Comparison of ENCODE assay signal across 9 cellular contexts in genomic region chr1:27522148-27522859, GRCh38. TPM values are rescaled to one million over a fixed set of nuclear protein-coding genes. Genes with fewer than 3 reads are reported as not detected.
DNase-seq lines count a peak whose midpoint lies in the region; ATAC-seq, FAIRE-seq and TF ChIP-seq lines count a peak whose summit lies in the region.
"Had no signal": no experiment of that assay in that cellular context is flagged by ENCODE, and none has a peak within 500 bp of the region (broad histone marks: within the 10 kb centered on the region; RNA-seq: fewer than 3 reads in every experiment).

No MANE protein-coding gene starts in this region.

- H3K9me1 ChIP-seq in K562 (ENCODE audit: control insufficient read depth, insufficient read depth, low read length): peaks cover 4% of the 10 kb centered on the region

- H3K4me3 Mint-ChIP-seq in naive thymus-derived CD8-positive, alpha-beta T cell: peak overlapping the region; percentile 91 to 99 (median 96)

- H3K79me2 ChIP-seq in K562 (ENCODE audit: control insufficient read depth, insufficient read depth, low read length): peaks cover 22% of the 10 kb centered on the region

- H3K27ac Mint-ChIP-seq in naive thymus-derived CD8-positive, alpha-beta T cell: peak overlapping the region; percentile 94 to 99 (median 98)

- no peak for TF ChIP-seq POLR2A in K562 (conservative IDR thresholded peaks at IDR 0.05)
- TF ChIP-seq POLR2A in transverse colon (IDR thresholded peaks at IDR 0.05): no peak

- peak overlapping the region; percentile 39; the same call in 1 of the 2 replicates for H3K9ac ChIP-seq in HUES64 (ENCODE audit: low read depth, low read length)
- peak overlapping the region in 1 of 2 experiments; percentile 88; a peak in 2 of 4 replicates for H3K9ac ChIP-seq in K562 (ENCODE audit: insufficient read depth in 1 of 2, low read depth in 2 of 2, low read length in 2 of 2)

- no TSS peak for BruUV-seq in K562 (replicated peaks; lab: Mats Ljungman, UMichigan)

- no peaks in the 10 kb centered on the region for H3K36me3 Mint-ChIP-seq in naive thymus-derived CD8-positive, alpha-beta T cell

- peaks cover 58 to 95% (median 86%) of the 10 kb centered on the region in 4 donors for H3K4me1 Mint-ChIP-seq in naive thymus-derived CD8-positive, alpha-beta T cell

- TF ChIP-seq RAD21 in K562 (CRISPR knock-in tag; conservative IDR thresholded peaks at IDR 0.05 in 1 of 2, IDR thresholded peaks at IDR 0.05 in 1 of 2): no peak

- H3K27me3 Mint-ChIP-seq in naive thymus-derived CD8-positive, alpha-beta T cell: no peaks in the 10 kb centered on the region

- peak overlapping the region; percentile 98 for H2AFZ ChIP-seq in K562 (ENCODE audit: low read depth, low read length)

- no peak overlapping the region for H3K27ac ChIP-seq in HUES64 (ENCODE audit: low read depth, low read length)
- H3K27ac ChIP-seq in K562 (ENCODE audit: extremely low read depth, low read depth, low read length): peak overlapping the region; percentile 41; the same call in 1 of the 3 replicates
- peak overlapping the region; percentile 52 to 91 (median 69) for H3K27ac ChIP-seq in transverse colon

- H3K9me3 ChIP-seq in HUES64 (ENCODE audit: insufficient read depth, low read depth, low read length) (no peaks in the 10 kb centered on the region), K562 (replicated peaks; ENCODE audit: control insufficient read depth, insufficient read depth, low read depth, low read length) (no peaks in the 10 kb centered on the region), transverse colon (no peaks in the 10 kb centered on the region)

- CTCF ChIA-PET in K562 (lab: Yijun Ruan, JAX; ENCODE audit: low intra/inter-chr PET ratio): interaction anchor here (1.6 kb wide), 1 partner anchor 84 kb away, joined by 6 read pairs; no protein-coding TSS in a partner anchor

- H3K4me3 ChIP-seq in HUES64 (ENCODE audit: low read length) (no peak overlapping the region), K562 (no peak overlapping the region), transverse colon (peak overlapping the region in 2 of 4 donors; percentile 4 to 6)
- H3K4me3 ChIP-seq: GM12878 had no signal

- 91% methylated on average over 20 of the region's 20 CpGs for WGBS in HUES64
- 84% methylated on average over 20 of the region's 20 CpGs for WGBS in K562 (ENCODE audit: insufficient coverage, low coverage, missing lambda C conversion rate)
- WGBS in transverse colon (ENCODE audit: low coverage in 1 of 2), 2 donors: 75% methylated on average over 20 of the region's 20 CpGs; no CpG with 5 or more reads in 1 of the 2 donors

- H4K20me1 ChIP-seq in K562 (replicated peaks; ENCODE audit: control insufficient read depth, insufficient read depth, low read length): no peaks in the 10 kb centered on the region

- intact Hi-C loops in K562 (cut with micrococcal nuclease): no loop called here
- intact Hi-C loops in transverse colon (cut with DNase I; ENCODE audit: low total_unique reads): no loop called here

- ATAC-seq in K562: no peak
- ATAC-seq in naive thymus-derived CD8-positive, alpha-beta T cell: peak; percentile 48 to 62
- no peak for ATAC-seq in GM21528 (IDR thresholded peaks at IDR 0.05; ENCODE audit: low FRiP score, unreplicated experiment)
- ATAC-seq: GM12878 had no signal

- no peaks in the 10 kb centered on the region for H3K36me3 ChIP-seq in HUES64 (ENCODE audit: insufficient read depth, low read length)
- H3K36me3 ChIP-seq in K562 (ENCODE audit: control insufficient read depth, insufficient read depth, low read length): no peaks in the 10 kb centered on the region; the same call in 2 of the 3 replicates
- no peaks in the 10 kb centered on the region for H3K36me3 ChIP-seq in transverse colon

- DNase-seq in T-helper 9 cell (peak; percentile 52), K562 (ENCODE audit: extremely low read depth in 1 of 4, low spot score in 3 of 4) (no peak), transverse colon (no peak), NOMO-1 treated with dmso at 0.1 percent for 144 hours (lab: John Stamatoyannopoulos, UW; ENCODE audit: unreplicated experiment) (no peak), NCI-H2196 (lab: John Stamatoyannopoulos, UW; ENCODE audit: unreplicated experiment) (no peak)
- DNase-seq in naive thymus-derived CD8-positive, alpha-beta T cell: peak; percentile 45 to 87 (median 76)

- in situ Hi-C loops in K562 (cut with MboI): no loop called here
- in situ Hi-C loops in transverse colon (cut with MboI; ENCODE audit: low pct_ligation_motif_present in 1 of 4, low pct_unique_long_range_greater_than_20kb in 1 of 4, low sequenced_read_pairs in 3 of 4): no loop called here

- no peaks in the 10 kb centered on the region for H3K9me3 Mint-ChIP-seq in naive thymus-derived CD8-positive, alpha-beta T cell

- POLR2A ChIA-PET in K562 (lab: Yijun Ruan, JAX): interaction anchor here (1.6 to 2.5 kb wide), 2 partner anchors 16 to 50 kb away, joined by 6 to 7 read pairs; no protein-coding TSS in a partner anchor
- POLR2A ChIA-PET in naive thymus-derived CD8-positive, alpha-beta T cell (lab: Charles Lee): interaction anchor here (0.6 to 10.8 kb wide), 23 partner anchors 8 to 180 kb away, joined by 3 to 144 read pairs (median 6); partner anchors contain the start of genes AHDC1, SYTL1 and WASF2

- no peak for FAIRE-seq in K562 (lab: Jason Lieb, UNC)
- FAIRE-seq: GM12878 had no signal

- H3K4me2 ChIP-seq in K562 (ENCODE audit: insufficient read depth, low read length): no peak overlapping the region

- no peak for TF ChIP-seq CTCF in K562 (IDR thresholded peaks at IDR 0.05 in 2 of 3, conservative IDR thresholded peaks at IDR 0.05 in 1 of 3; ENCODE audit: insufficient read depth in 2 of 3, low read depth in 1 of 3, low read length in 3 of 3)
- no peak for TF ChIP-seq CTCF in transverse colon (IDR thresholded peaks at IDR 0.05)

- H3K4me1 ChIP-seq in HUES64 (ENCODE audit: insufficient read depth, low read length): peaks cover 46% of the 10 kb centered on the region
- H3K4me1 ChIP-seq in K562 (replicated peaks in 1 of 2; ENCODE audit: control insufficient read depth in 2 of 2, insufficient read depth in 2 of 2, low read length in 2 of 2): peaks cover 49 to 87% of the 10 kb centered on the region in 2 experiments
- H3K4me1 ChIP-seq in transverse colon: peaks cover 63 to 98% (median 79%) of the 10 kb centered on the region in 4 donors

- TF ChIP-seq EP300 in K562 (IDR thresholded peaks at IDR 0.05; ENCODE audit: low read length) (no peak), transverse colon (IDR thresholded peaks at IDR 0.05; ENCODE audit: low read depth) (no peak)

- no peaks in the 10 kb centered on the region for H3K27me3 ChIP-seq in HUES64 (ENCODE audit: insufficient read depth, low read length)
- no peaks in the 10 kb centered on the region for H3K27me3 ChIP-seq in K562 (ENCODE audit: control insufficient read depth in 2 of 2, insufficient read depth in 2 of 2, low read length in 2 of 2)
- no peaks in the 10 kb centered on the region for H3K27me3 ChIP-seq in transverse colon

TF ChIP-seq in K562, 482 proteins besides CTCF, POLR2A, EP300 and RAD21:
- TF ChIP-seq EHMT2 (IDR thresholded peaks at IDR 0.05) (no peak), ZBTB7A (IDR thresholded peaks at IDR 0.05; ENCODE audit: borderline replicate concordance, control insufficient read depth, low read depth, low read length) (0 out of 2 replicates have a peak, but pooled peaks have one; percentile 8), ZSCAN29 (IDR thresholded peaks at IDR 0.05) (no peak), ZNF740 (CRISPR knock-in tag; IDR thresholded peaks at IDR 0.05) (0 out of 2 replicates have a peak, but pooled peaks have one; percentile 10), ZNF740 (tag; IDR thresholded peaks at IDR 0.05) (no peak), KDM1A (IDR thresholded peaks at IDR 0.05) (peak in 1 of 2 experiments; percentile 2; a peak in 1 of 4 replicates)
TF ChIP-seq in K562: peak in this region for 3.

RNA-seq across cellular contexts. Expression of gene WASF2, which starts 32.3 kb away (rescaled TPM):
- 39.8 TPM for polyA plus RNA-seq in HUES64 (2013, experiment 1 of 2)
- polyA plus RNA-seq in HUES64 (2013, experiment 2 of 2): 49.3 TPM
- total RNA-seq in K562 (2011; cell fraction: chromatin; rRNA removed; ENCODE audit: low replicate concordance): 60.7 and 84.8 TPM in 2 replicates
- 47.0 and 48.4 TPM in 2 replicates for total RNA-seq in K562 (2011; cell fraction: nucleolus; rRNA removed)
- 68.6 and 84.8 TPM in 2 replicates for total RNA-seq in K562 (2011; cell fraction: nucleoplasm; rRNA removed)
- total RNA-seq in K562 (2014; rRNA removed) (21.3 and 29.6 TPM in 2 replicates), K562 (2014; rRNA removed; fragmentation: Illumina TruSeq; extraction: Trizol) (31.2 and 40.7 TPM in 2 replicates), K562 (2015; rRNA removed; fragmentation: Illumina TruSeq; extraction: Trizol) (26.1 and 29.2 TPM in 2 replicates), K562 (2021) (139 and 163 TPM in 2 replicates), transverse colon (100 to 1,000 TPM in 1 of 4 donors, 10 to 100 TPM in 3; 34.6 to 114 (median 60.9) TPM)
- polyA plus RNA-seq in K562 (2011; rRNA removed) (41.5 and 104 TPM in 2 replicates), K562 (2014; fragmentation: Illumina TruSeq; extraction: Trizol) (109 and 115 TPM in 2 replicates), K562 (2014; fragmentation: Nextera tagmentation; extraction: Ambion mirVana) (1 to 10 TPM; 8.2 to 9.7 TPM), K562 (2014; rRNA removed) (51.3 and 56.8 TPM in 2 replicates)
- 45.0 and 57.5 TPM in 2 replicates for polyA plus RNA-seq in K562 (2011; cell fraction: cytosol; rRNA removed)
- polyA plus RNA-seq in K562 (2011; cell fraction: nucleus; rRNA removed): 49.0 and 54.9 TPM in 2 replicates
- 84.9 and 101 TPM in 2 replicates for polyA plus RNA-seq in K562 (2012)
- polyA minus RNA-seq in K562 (2011; rRNA and poly(A)+ RNA removed): 49.4 and 58.2 TPM in 2 replicates
- 68.3 and 88.6 TPM in 2 replicates for polyA minus RNA-seq in K562 (2011; cell fraction: cytosol; rRNA and poly(A)+ RNA removed)
- polyA minus RNA-seq in K562 (2011; cell fraction: nucleus; rRNA and poly(A)+ RNA removed): 15.8 and 27.9 TPM in 2 replicates
- 100 to 1,000 TPM; 183 to 185 TPM for total RNA-seq in naive thymus-derived CD8-positive, alpha-beta T cell
- polyA plus RNA-seq in naive thymus-derived CD8-positive, alpha-beta T cell: 10 to 100 TPM; 54.8 to 68.9 (median 68.5) TPM

Comparison
In these comparisons a context has a peak if more than half of its experiments do, and no peak if none do; other contexts are left out.
1. DNase-seq: peak in T-helper 9 cell (single experiment) and naive thymus-derived CD8-positive, alpha-beta T cell (10 of 10); none in K562 (0 of 4), transverse colon (single experiment), NOMO-1 treated with dmso at 0.1 percent for 144 hours (single experiment) and NCI-H2196 (single experiment).
2. ATAC-seq: peak in naive thymus-derived CD8-positive, alpha-beta T cell (2 of 2); none in K562 (single experiment) and GM21528 (single experiment).